Comparison of ENCODE assay signal across 1 cellular context in the genomic region with DNA sequence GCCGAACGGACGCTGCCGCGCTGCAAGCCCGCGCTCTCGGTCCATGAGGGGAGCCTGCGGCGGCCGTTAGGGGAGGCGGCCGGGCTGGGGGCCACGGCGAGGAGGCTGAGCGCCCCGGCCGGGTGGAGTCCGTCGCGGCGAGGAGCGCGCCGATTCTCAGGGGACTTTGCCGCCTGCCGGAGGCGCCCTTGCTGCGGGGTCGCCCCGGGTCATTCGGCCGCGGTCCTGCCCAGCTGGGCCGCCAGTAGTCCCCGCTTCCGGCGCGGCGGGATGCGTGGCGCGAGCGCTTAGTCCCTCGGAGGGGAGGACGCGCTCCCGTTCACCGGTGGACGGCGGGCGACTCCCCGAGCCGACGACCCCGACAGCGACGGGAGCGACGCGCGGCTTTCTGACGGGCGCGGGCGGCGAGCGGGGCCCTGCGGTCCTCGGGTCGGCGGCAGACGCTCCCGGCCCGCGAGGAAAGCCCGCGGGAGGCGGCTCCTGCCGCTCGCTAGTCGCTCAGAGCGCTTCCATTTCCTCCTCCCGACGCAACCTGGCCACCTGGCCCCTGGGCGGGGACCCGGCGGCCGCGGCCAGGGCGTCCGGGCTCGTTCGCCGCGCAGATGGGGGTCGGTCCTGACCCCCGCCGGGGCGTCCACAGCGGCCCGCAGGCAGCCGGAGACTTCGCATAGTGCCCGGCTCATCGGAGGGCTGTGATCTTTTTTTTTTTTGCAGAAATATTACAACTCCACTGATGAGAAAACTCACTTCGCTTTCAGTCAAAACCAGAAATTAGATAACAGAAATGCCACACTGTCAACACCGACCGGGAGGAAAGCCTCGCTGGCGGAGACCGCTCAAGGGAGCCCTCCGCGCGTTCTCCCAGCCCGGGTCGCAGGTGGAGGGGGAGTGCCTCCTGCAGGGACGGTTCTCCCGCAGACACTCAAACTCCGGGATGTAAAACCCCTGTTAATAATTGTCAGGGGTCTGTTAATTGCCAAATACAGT.
A peak's percentile ranks its signal among the peaks of the same experiment; 100 is the strongest.
TF ChIP-seq lines count a peak whose summit lies in the region.

No MANE protein-coding gene starts in this region.

TF ChIP-seq in IMR-90, 13 proteins besides CTCF, POLR2A, EP300 and RAD21 (continued from another document):
- TF ChIP-seq, protein P1, sequence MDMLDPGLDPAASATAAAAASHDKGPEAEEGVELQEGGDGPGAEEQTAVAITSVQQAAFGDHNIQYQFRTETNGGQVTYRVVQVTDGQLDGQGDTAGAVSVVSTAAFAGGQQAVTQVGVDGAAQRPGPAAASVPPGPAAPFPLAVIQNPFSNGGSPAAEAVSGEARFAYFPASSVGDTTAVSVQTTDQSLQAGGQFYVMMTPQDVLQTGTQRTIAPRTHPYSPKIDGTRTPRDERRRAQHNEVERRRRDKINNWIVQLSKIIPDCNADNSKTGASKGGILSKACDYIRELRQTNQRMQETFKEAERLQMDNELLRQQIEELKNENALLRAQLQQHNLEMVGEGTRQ (IDR thresholded peaks at IDR 0.05; ENCODE audit: low read depth, low read length): no peak
- TF ChIP-seq MAZ (IDR thresholded peaks at IDR 0.05; ENCODE audit: borderline replicate concordance, low read depth, low read length): peak; percentile 3; the same call in 1 of the 2 replicates
- no peak for TF ChIP-seq RCOR1 (IDR thresholded peaks at IDR 0.05; ENCODE audit: insufficient replicate concordance, low read length)
- no peak for TF ChIP-seq FOS (IDR thresholded peaks at IDR 0.05; ENCODE audit: low read depth, low read length)
- TF ChIP-seq, protein P2, sequence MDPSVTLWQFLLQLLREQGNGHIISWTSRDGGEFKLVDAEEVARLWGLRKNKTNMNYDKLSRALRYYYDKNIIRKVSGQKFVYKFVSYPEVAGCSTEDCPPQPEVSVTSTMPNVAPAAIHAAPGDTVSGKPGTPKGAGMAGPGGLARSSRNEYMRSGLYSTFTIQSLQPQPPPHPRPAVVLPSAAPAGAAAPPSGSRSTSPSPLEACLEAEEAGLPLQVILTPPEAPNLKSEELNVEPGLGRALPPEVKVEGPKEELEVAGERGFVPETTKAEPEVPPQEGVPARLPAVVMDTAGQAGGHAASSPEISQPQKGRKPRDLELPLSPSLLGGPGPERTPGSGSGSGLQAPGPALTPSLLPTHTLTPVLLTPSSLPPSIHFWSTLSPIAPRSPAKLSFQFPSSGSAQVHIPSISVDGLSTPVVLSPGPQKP (IDR thresholded peaks at IDR 0.05; ENCODE audit: borderline replicate concordance, low read depth, low read length): no peak
